ENCODE assay signal across 2 cellular contexts in the genomic region with DNA sequence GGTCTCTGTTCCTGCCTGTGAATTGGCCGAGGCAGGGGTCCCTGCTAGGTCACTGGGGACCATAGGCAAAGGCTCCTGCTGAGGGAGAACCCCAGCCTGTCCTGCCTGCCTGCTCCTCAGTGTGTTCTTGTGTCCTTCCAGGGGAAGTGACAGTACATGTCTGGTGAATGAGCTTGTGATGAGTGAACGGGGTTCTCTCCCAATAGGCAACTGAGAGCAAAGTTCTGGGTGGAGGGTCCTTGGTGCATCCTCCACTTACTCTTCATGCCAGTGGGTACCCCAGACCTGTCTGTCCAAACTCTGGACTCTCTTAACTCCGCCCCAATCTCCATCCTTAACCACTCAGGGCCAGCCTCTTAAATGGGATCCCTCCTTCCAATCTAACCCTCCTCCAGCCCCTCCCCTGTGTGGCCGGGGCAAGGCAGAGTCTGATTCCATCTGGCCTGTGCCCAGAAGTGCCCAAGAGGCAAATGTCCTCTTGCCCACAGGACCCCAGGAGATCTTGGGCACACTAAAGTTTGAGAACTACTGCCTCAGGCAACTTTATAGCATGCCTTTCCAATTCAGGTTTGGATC.
TF ChIP-seq lines count a peak whose summit lies in the region.

No MANE protein-coding gene starts in this region.

TF ChIP-seq in SK-N-SH treated with all-trans-retinoic acid at 6 μM for 48 hours, 23 proteins besides CTCF, POLR2A, EP300 and RAD21 (continued from another document):
- TF ChIP-seq, protein P1, sequence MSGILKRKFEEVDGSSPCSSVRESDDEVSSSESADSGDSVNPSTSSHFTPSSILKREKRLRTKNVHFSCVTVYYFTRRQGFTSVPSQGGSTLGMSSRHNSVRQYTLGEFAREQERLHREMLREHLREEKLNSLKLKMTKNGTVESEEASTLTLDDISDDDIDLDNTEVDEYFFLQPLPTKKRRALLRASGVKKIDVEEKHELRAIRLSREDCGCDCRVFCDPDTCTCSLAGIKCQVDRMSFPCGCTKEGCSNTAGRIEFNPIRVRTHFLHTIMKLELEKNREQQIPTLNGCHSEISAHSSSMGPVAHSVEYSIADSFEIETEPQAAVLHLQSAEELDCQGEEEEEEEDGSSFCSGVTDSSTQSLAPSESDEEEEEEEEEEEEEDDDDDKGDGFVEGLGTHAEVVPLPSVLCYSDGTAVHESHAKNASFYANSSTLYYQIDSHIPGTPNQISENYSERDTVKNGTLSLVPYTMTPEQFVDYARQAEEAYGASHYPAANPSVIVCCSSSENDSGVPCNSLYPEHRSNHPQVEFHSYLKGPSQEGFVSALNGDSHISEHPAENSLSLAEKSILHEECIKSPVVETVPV (CRISPR knock-in tag; IDR thresholded peaks at IDR 0.05): no peak
- TF ChIP-seq ZNF565 (CRISPR knock-in tag; conservative IDR thresholded peaks at IDR 0.05; ENCODE audit: low read depth) (no peak), BACH2 (CRISPR knock-in tag; IDR thresholded peaks at IDR 0.05; ENCODE audit: borderline replicate concordance) (no peak)
- TF ChIP-seq, protein P2, sequence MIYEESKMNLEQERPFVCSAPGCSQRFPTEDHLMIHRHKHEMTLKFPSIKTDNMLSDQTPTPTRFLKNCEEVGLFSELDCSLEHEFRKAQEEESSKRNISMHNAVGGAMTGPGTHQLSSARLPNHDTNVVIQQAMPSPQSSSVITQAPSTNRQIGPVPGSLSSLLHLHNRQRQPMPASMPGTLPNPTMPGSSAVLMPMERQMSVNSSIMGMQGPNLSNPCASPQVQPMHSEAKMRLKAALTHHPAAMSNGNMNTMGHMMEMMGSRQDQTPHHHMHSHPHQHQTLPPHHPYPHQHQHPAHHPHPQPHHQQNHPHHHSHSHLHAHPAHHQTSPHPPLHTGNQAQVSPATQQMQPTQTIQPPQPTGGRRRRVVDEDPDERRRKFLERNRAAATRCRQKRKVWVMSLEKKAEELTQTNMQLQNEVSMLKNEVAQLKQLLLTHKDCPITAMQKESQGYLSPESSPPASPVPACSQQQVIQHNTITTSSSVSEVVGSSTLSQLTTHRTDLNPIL (CRISPR knock-in tag; IDR thresholded peaks at IDR 0.05; ENCODE audit: low read depth): no peak
- TF ChIP-seq, protein P3, sequence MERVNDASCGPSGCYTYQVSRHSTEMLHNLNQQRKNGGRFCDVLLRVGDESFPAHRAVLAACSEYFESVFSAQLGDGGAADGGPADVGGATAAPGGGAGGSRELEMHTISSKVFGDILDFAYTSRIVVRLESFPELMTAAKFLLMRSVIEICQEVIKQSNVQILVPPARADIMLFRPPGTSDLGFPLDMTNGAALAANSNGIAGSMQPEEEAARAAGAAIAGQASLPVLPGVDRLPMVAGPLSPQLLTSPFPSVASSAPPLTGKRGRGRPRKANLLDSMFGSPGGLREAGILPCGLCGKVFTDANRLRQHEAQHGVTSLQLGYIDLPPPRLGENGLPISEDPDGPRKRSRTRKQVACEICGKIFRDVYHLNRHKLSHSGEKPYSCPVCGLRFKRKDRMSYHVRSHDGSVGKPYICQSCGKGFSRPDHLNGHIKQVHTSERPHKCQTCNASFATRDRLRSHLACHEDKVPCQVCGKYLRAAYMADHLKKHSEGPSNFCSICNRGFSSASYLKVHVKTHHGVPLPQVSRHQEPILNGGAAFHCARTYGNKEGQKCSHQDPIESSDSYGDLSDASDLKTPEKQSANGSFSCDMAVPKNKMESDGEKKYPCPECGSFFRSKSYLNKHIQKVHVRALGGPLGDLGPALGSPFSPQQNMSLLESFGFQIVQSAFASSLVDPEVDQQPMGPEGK (CRISPR knock-in tag; IDR thresholded peaks at IDR 0.05; ENCODE audit: borderline replicate concordance): no peak

TF ChIP-seq in SK-N-SH, 30 proteins besides CTCF, POLR2A, EP300 and RAD21 (continued from another document):
- no peak for TF ChIP-seq TCF12 (IDR thresholded peaks at IDR 0.05)
- TF ChIP-seq, protein P4, sequence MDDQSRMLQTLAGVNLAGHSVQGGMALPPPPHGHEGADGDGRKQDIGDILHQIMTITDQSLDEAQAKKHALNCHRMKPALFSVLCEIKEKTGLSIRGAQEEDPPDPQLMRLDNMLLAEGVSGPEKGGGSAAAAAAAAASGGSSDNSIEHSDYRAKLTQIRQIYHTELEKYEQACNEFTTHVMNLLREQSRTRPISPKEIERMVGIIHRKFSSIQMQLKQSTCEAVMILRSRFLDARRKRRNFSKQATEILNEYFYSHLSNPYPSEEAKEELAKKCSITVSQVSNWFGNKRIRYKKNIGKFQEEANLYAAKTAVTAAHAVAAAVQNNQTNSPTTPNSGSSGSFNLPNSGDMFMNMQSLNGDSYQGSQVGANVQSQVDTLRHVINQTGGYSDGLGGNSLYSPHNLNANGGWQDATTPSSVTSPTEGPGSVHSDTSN (IDR thresholded peaks at IDR 0.05): no peak
- TF ChIP-seq, protein P5, sequence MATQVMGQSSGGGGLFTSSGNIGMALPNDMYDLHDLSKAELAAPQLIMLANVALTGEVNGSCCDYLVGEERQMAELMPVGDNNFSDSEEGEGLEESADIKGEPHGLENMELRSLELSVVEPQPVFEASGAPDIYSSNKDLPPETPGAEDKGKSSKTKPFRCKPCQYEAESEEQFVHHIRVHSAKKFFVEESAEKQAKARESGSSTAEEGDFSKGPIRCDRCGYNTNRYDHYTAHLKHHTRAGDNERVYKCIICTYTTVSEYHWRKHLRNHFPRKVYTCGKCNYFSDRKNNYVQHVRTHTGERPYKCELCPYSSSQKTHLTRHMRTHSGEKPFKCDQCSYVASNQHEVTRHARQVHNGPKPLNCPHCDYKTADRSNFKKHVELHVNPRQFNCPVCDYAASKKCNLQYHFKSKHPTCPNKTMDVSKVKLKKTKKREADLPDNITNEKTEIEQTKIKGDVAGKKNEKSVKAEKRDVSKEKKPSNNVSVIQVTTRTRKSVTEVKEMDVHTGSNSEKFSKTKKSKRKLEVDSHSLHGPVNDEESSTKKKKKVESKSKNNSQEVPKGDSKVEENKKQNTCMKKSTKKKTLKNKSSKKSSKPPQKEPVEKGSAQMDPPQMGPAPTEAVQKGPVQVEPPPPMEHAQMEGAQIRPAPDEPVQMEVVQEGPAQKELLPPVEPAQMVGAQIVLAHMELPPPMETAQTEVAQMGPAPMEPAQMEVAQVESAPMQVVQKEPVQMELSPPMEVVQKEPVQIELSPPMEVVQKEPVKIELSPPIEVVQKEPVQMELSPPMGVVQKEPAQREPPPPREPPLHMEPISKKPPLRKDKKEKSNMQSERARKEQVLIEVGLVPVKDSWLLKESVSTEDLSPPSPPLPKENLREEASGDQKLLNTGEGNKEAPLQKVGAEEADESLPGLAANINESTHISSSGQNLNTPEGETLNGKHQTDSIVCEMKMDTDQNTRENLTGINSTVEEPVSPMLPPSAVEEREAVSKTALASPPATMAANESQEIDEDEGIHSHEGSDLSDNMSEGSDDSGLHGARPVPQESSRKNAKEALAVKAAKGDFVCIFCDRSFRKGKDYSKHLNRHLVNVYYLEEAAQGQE (IDR thresholded peaks at IDR 0.05; ENCODE audit: low read depth, low read length): no peak
- TF ChIP-seq, protein P6, sequence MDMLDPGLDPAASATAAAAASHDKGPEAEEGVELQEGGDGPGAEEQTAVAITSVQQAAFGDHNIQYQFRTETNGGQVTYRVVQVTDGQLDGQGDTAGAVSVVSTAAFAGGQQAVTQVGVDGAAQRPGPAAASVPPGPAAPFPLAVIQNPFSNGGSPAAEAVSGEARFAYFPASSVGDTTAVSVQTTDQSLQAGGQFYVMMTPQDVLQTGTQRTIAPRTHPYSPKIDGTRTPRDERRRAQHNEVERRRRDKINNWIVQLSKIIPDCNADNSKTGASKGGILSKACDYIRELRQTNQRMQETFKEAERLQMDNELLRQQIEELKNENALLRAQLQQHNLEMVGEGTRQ (IDR thresholded peaks at IDR 0.05; ENCODE audit: borderline replicate concordance, low read depth, low read length): no peak
- TF ChIP-seq ELF1 (IDR thresholded peaks at IDR 0.05): no peak
- no peak for TF ChIP-seq JUND (IDR thresholded peaks at IDR 0.05)
- TF ChIP-seq SMC3 (IDR thresholded peaks at IDR 0.05; ENCODE audit: low read depth, low read length): no peak
- TF ChIP-seq NFIC (IDR thresholded peaks at IDR 0.05; ENCODE audit: borderline replicate concordance): no peak
- no peak for TF ChIP-seq FOSL2 (IDR thresholded peaks at IDR 0.05; ENCODE audit: borderline replicate concordance, low read depth)
- no peak for TF ChIP-seq TEAD4 (IDR thresholded peaks at IDR 0.05; ENCODE audit: borderline replicate concordance, insufficient read depth)
- no peak for TF ChIP-seq EZH2phosphoT487 (IDR thresholded peaks at IDR 0.05; ENCODE audit: borderline replicate concordance, low read depth)
- no peak for TF ChIP-seq MXI1 (IDR thresholded peaks at IDR 0.05; ENCODE audit: low read depth, low read length)
- TF ChIP-seq FOXM1 (IDR thresholded peaks at IDR 0.05; ENCODE audit: low read depth): no peak
- TF ChIP-seq, protein P7, sequence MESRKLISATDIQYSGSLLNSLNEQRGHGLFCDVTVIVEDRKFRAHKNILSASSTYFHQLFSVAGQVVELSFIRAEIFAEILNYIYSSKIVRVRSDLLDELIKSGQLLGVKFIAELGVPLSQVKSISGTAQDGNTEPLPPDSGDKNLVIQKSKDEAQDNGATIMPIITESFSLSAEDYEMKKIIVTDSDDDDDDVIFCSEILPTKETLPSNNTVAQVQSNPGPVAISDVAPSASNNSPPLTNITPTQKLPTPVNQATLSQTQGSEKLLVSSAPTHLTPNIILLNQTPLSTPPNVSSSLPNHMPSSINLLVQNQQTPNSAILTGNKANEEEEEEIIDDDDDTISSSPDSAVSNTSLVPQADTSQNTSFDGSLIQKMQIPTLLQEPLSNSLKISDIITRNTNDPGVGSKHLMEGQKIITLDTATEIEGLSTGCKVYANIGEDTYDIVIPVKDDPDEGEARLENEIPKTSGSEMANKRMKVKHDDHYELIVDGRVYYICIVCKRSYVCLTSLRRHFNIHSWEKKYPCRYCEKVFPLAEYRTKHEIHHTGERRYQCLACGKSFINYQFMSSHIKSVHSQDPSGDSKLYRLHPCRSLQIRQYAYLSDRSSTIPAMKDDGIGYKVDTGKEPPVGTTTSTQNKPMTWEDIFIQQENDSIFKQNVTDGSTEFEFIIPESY (IDR thresholded peaks at IDR 0.05; ENCODE audit: borderline replicate concordance, low read depth): no peak
- no peak for TF ChIP-seq CHD2 (IDR thresholded peaks at IDR 0.05; ENCODE audit: low read length, partially characterized antibody)
- no peak for TF ChIP-seq RFX5 (IDR thresholded peaks at IDR 0.05; ENCODE audit: low read length)
- no peak for TF ChIP-seq FOXJ3 (CRISPR knock-in tag; IDR thresholded peaks at IDR 0.05)
- TF ChIP-seq, protein P8, sequence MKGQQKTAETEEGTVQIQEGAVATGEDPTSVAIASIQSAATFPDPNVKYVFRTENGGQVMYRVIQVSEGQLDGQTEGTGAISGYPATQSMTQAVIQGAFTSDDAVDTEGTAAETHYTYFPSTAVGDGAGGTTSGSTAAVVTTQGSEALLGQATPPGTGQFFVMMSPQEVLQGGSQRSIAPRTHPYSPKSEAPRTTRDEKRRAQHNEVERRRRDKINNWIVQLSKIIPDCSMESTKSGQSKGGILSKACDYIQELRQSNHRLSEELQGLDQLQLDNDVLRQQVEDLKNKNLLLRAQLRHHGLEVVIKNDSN (IDR thresholded peaks at IDR 0.05; ENCODE audit: borderline replicate concordance, low read depth): no peak
